8 cellular contexts compared by ENCODE assay signal in the genomic region with DNA sequence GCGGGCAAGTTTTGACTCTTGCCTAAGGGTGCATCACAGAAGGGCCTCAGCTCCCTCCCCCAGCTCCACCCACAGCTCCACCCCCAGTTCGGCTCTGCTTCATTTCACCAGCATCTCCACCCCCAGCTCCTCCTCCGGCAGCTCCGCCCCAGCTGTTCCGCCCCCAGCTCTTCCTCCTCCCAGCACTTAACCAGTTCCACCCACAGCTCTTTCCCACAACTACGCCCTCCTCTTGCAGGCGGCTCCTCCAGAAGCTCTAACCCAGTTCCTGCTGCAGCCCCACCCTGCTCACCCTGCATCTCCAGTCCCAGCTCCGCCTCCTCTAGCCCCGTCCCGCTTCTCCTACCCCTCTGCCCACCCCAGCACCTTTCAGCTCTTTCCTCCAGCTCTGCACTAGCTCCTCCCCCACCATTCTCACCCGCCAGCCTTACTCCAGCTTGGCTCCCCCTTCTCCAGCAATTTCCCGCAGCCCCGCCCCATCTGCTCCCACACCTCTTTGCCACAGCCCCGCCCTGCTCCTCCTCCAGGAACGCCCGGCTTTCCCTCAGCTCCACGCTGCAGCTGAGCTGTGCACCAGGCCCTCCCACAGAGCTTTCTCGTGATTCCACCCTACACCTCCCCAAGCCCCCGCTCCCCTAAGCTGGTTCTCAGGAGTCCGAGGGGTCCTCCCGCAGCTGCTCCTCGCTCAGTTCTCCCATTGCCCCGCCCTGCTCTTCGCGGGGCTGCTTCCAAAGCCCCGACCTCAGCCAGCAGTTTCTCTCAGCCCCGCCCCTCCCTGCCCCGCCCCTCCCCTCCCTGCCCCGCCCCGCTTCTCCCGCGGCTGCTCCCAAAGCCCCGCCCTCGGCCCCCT.
A peak's percentile ranks its signal among the peaks of the same experiment; 100 is the strongest.
DNase-seq lines count a peak whose midpoint lies in the region; TF ChIP-seq lines count a peak whose summit lies in the region.

No MANE protein-coding gene starts in this region.

- in situ Hi-C loops in HAP-1 (cut with MboI; ENCODE audit: low sequenced_read_pairs) = no loop called here

- 0 out of 2 replicates have a peak, but pooled peaks cover 4% of the 10 kb centered on the region for H3F3A ChIP-seq in MM.1S (ENCODE audit: insufficient read depth, low read length)

- peaks cover 7% of the 10 kb centered on the region; the same call in 1 of the 2 replicates for H3K79me2 ChIP-seq in MM.1S (ENCODE audit: low read length)

- H2AFZ ChIP-seq in MM.1S (ENCODE audit: low read length) = peak overlapping the region; percentile 48; the same call in 1 of the 2 replicates

- H3K4me3 ChIP-seq in HAP-1 = peak overlapping the region; percentile 57
- H3K4me3 ChIP-seq in MM.1S (ENCODE audit: low read length) = peak overlapping the region; percentile 57
- peak overlapping the region; percentile 56 to 68 (median 62) for H3K4me3 ChIP-seq in subcutaneous abdominal adipose tissue (ENCODE audit: low read depth in 1 of 5, low read length in 5 of 5)

- H3K4me1 ChIP-seq in HAP-1 (peaks cover 7% of the 10 kb centered on the region), MM.1S (ENCODE audit: low read length) (no peaks in the 10 kb centered on the region), subcutaneous abdominal adipose tissue (ENCODE audit: control insufficient read depth in 5 of 5, insufficient read depth in 5 of 5, low read length in 5 of 5) (peaks cover 6 to 17% (median 9%) of the 10 kb centered on the region in 5 donors)

- H3K27me3 ChIP-seq in HAP-1 (ENCODE audit: low read depth) (no peaks in the 10 kb centered on the region), MM.1S (replicated peaks; ENCODE audit: insufficient read depth, low read length) (no peaks in the 10 kb centered on the region), subcutaneous abdominal adipose tissue (ENCODE audit: control insufficient read depth in 5 of 5, insufficient read depth in 4 of 5, low read length in 5 of 5) (no peaks in the 10 kb centered on the region)

- peak overlapping the region; percentile 57; the same call in 1 of the 2 replicates for H3K4me2 ChIP-seq in MM.1S (ENCODE audit: low read depth, low read length)

- no peak for TF ChIP-seq CTCF in MM.1S (IDR thresholded peaks at IDR 0.05; ENCODE audit: low read length)

- peak overlapping the region; percentile 71; the same call in 1 of the 2 replicates for H3K27ac ChIP-seq in MM.1S (ENCODE audit: low read length)
- H3K27ac ChIP-seq in subcutaneous abdominal adipose tissue (ENCODE audit: low read depth, low read length) = no peak overlapping the region

- H3K9me2 ChIP-seq in MM.1S (replicated peaks; ENCODE audit: insufficient read depth, low read length) = no peaks in the 10 kb centered on the region

- DNase-seq in ELF-1 (ENCODE audit: low read depth, low spot score) = peak; percentile 99
- DNase-seq in HAP-1 (ENCODE audit: low spot score in 2 of 2) = peak; percentile 93 to 99
- DNase-seq in MM.1S = peak; percentile 86
- peak; percentile 80 for DNase-seq in SIG-M5 (lab: John Stamatoyannopoulos, UW)
- peak; percentile 83 for DNase-seq in activated gamma-delta T cell treated with Interleukin-2 at 50 U/mL for 16 hours
- DNase-seq in foreskin melanocyte = peak; percentile 86
- DNase-seq in non-pigmented ciliary epithelial cell (ENCODE audit: low read depth) = peak; percentile 76

- peak overlapping the region; percentile 58 for H3K9ac ChIP-seq in MM.1S (ENCODE audit: low read length)
- no peak overlapping the region for H3K9ac ChIP-seq in subcutaneous abdominal adipose tissue (ENCODE audit: low read length in 5 of 5)

- H3K36me3 ChIP-seq in HAP-1 (replicated peaks) (no peaks in the 10 kb centered on the region), MM.1S (replicated peaks; ENCODE audit: insufficient read depth, low read length) (no peaks in the 10 kb centered on the region), subcutaneous abdominal adipose tissue (ENCODE audit: control insufficient read depth in 5 of 5, insufficient read depth in 5 of 5, low read length in 5 of 5) (peaks cover 0 to 2% (median under 1%) of the 10 kb centered on the region in 5 donors)

- H3K9me3 ChIP-seq in HAP-1 (no peaks in the 10 kb centered on the region), MM.1S (replicated peaks; ENCODE audit: insufficient read depth, low read length) (no peaks in the 10 kb centered on the region), subcutaneous abdominal adipose tissue (ENCODE audit: control insufficient read depth in 5 of 5, low read length in 5 of 5) (peaks cover 0 to 4% (median 0%) of the 10 kb centered on the region in 5 donors)

- no peaks in the 10 kb centered on the region for H4K20me1 ChIP-seq in MM.1S (ENCODE audit: insufficient read depth, low read length)
